In the genomic region with DNA sequence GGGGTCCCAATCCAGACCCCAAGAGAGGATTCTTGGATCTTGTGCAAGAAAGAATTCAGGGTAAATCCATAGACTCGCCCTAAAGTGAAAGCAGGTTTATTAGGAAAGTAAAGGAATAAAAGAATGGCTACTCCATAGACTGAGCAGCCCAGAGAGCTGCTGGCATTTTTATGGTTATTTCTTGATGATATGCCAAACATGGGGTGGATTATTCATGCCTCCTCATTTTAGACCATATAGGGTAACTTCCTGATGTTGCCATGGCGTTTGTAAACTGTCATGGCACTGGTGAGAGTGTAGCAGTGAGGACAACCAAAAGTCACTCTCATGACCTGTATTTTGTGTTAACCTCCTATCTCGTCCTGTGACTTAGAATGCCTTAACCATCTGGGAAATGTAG, we compare ENCODE assay signal across 16 cellular contexts.
A peak's percentile ranks its signal among the peaks of the same experiment; 100 is the strongest.
DNase-seq lines count a peak whose midpoint lies in the region; ATAC-seq and TF ChIP-seq lines count a peak whose summit lies in the region.
"Had no signal": no experiment of that assay in that cellular context is flagged by ENCODE, and none has a peak within 500 bp of the region (broad histone marks: within the 10 kb centered on the region; RNA-seq: fewer than 3 reads in every experiment).

No MANE protein-coding gene starts in this region.

- no peaks in the 10 kb centered on the region for H3K36me3 Mint-ChIP-seq in endodermal cell (ENCODE audit: low read depth)
- H3K36me3 Mint-ChIP-seq in neural progenitor cell: no peaks in the 10 kb centered on the region
- H3K36me3 Mint-ChIP-seq: CD8-positive, alpha-beta memory T cell had no signal

- H3K4me2 ChIP-seq in GM23248 (ENCODE audit: unreplicated experiment) (no peak overlapping the region), neural progenitor cell (peak overlapping the region; percentile 62), MM.1S (ENCODE audit: low read depth, low read length) (no peak overlapping the region)
- H3K4me2 ChIP-seq: BLaER1 had no signal

- H4K20me1 ChIP-seq in GM23248 (ENCODE audit: insufficient read depth): no peaks in the 10 kb centered on the region
- no peaks in the 10 kb centered on the region for H4K20me1 ChIP-seq in neural progenitor cell (ENCODE audit: low read depth)
- no peaks in the 10 kb centered on the region for H4K20me1 ChIP-seq in MM.1S (ENCODE audit: insufficient read depth, low read length)
- H4K20me1 ChIP-seq: BLaER1 had no signal

- CTCF ChIA-PET in RWPE1 (lab: Yijun Ruan, JAX): interaction anchor here (0.7 kb wide), 1 partner anchor 24 kb away, joined by 5 read pairs; no protein-coding TSS in a partner anchor

- H3K4me1 Mint-ChIP-seq in endodermal cell (peaks cover 26% of the 10 kb centered on the region), neural progenitor cell (peaks cover 11% of the 10 kb centered on the region)
- H3K4me1 Mint-ChIP-seq: CD8-positive, alpha-beta memory T cell had no signal

- POLR2A ChIA-PET in RWPE1 (lab: Yijun Ruan, JAX; ENCODE audit: low non-redundant PET): no interaction called here

- no peaks in the 10 kb centered on the region for H3K27me3 Mint-ChIP-seq in endodermal cell (ENCODE audit: insufficient read depth)
- H3K27me3 Mint-ChIP-seq in neural progenitor cell (ENCODE audit: insufficient read depth, low read depth): no peaks in the 10 kb centered on the region
- H3K27me3 Mint-ChIP-seq: CD8-positive, alpha-beta memory T cell had no signal

- H3F3A ChIP-seq in GM23248 (ENCODE audit: insufficient read depth) (no peaks in the 10 kb centered on the region), neural progenitor cell (ENCODE audit: low read depth) (peaks cover 22% of the 10 kb centered on the region), MM.1S (ENCODE audit: insufficient read depth, low read length) (no peaks in the 10 kb centered on the region)

- H3K9me3 Mint-ChIP-seq in endodermal cell: peaks cover 9% of the 10 kb centered on the region
- peaks cover 2% of the 10 kb centered on the region for H3K9me3 Mint-ChIP-seq in neural progenitor cell
- H3K9me3 Mint-ChIP-seq: CD8-positive, alpha-beta memory T cell had no signal

- 4 to 7% methylated on average over 3 of the region's 3 CpGs for WGBS in GM23248 (ENCODE audit: low coverage in 1 of 2, low lambda C conversion rate in 2 of 2, missing lambda C conversion rate in 2 of 2), 2 experiments
- WGBS in endodermal cell (ENCODE audit: insufficient coverage in 1 of 2, insufficient read length in 1 of 2), 2 experiments: 73 to 87% methylated on average over 2 to 3 of the region's 3 CpGs

- TF ChIP-seq CTCF in endodermal cell (conservative IDR thresholded peaks at IDR 0.05) (no peak), neural progenitor cell (IDR thresholded peaks at IDR 0.05) (no peak), RWPE1 (conservative IDR thresholded peaks at IDR 0.05; ENCODE audit: low read depth) (no peak), MM.1S (IDR thresholded peaks at IDR 0.05; ENCODE audit: low read length) (no peak)

- no peaks in the 10 kb centered on the region for H3K4me1 ChIP-seq in GM23248 (ENCODE audit: insufficient read depth)
- H3K4me1 ChIP-seq in HUES48 (ENCODE audit: control insufficient read depth, insufficient read depth, low read length): peaks cover 41% of the 10 kb centered on the region
- no peaks in the 10 kb centered on the region for H3K4me1 ChIP-seq in endodermal cell (ENCODE audit: control insufficient read depth, insufficient read depth, low read length)
- peaks cover 25% of the 10 kb centered on the region for H3K4me1 ChIP-seq in neural progenitor cell
- no peaks in the 10 kb centered on the region for H3K4me1 ChIP-seq in MM.1S (ENCODE audit: low read length)
- H3K4me1 ChIP-seq: BLaER1 had no signal

- H3K27me3 ChIP-seq in GM23248 (replicated peaks; ENCODE audit: insufficient read depth) (no peaks in the 10 kb centered on the region), HUES48 (ENCODE audit: control insufficient read depth, insufficient read depth, low read length) (no peaks in the 10 kb centered on the region), endodermal cell (ENCODE audit: control insufficient read depth, insufficient read depth, low read length, poor library complexity, severe bottlenecking) (no peaks in the 10 kb centered on the region), neural progenitor cell (no peaks in the 10 kb centered on the region), MM.1S (replicated peaks; ENCODE audit: insufficient read depth, low read length) (no peaks in the 10 kb centered on the region)
- H3K27me3 ChIP-seq: BLaER1, MG63 had no signal

- H3K27ac ChIP-seq in GM23248: no peak overlapping the region
- H3K27ac ChIP-seq in HUES48 (ENCODE audit: low read depth, low read length): peak overlapping the region; percentile 97
- peak overlapping the region; percentile 24 for H3K27ac ChIP-seq in endodermal cell (ENCODE audit: low read depth, low read length)
- peak overlapping the region; percentile 77 for H3K27ac ChIP-seq in neural progenitor cell
- no peak overlapping the region for H3K27ac ChIP-seq in RWPE1
- no peak overlapping the region for H3K27ac ChIP-seq in MM.1S (ENCODE audit: low read length)
- H3K27ac ChIP-seq: BLaER1 had no signal

- intact Hi-C loops in Right ventricle myocardium superior (cut with DNase I): no loop called here

- H3K9me3 ChIP-seq in GM23248 (ENCODE audit: low read depth): no peaks in the 10 kb centered on the region
- peaks cover 3% of the 10 kb centered on the region; the same call in 1 of the 2 replicates for H3K9me3 ChIP-seq in HUES48 (ENCODE audit: control insufficient read depth, insufficient read depth, low read length)
- peaks cover 9% of the 10 kb centered on the region for H3K9me3 ChIP-seq in endodermal cell (ENCODE audit: control insufficient read depth, low read length)
- H3K9me3 ChIP-seq in neural progenitor cell (ENCODE audit: low read depth): no peaks in the 10 kb centered on the region
- no peaks in the 10 kb centered on the region for H3K9me3 ChIP-seq in MM.1S (replicated peaks; ENCODE audit: insufficient read depth, low read length)
- H3K9me3 ChIP-seq: BLaER1, MG63 had no signal

- no peaks in the 10 kb centered on the region for H3K36me3 ChIP-seq in GM23248 (ENCODE audit: low read depth)
- no peaks in the 10 kb centered on the region for H3K36me3 ChIP-seq in HUES48 (ENCODE audit: control insufficient read depth, insufficient read depth, low read length)
- no peaks in the 10 kb centered on the region for H3K36me3 ChIP-seq in endodermal cell (ENCODE audit: control insufficient read depth, insufficient read depth, low read length)
- H3K36me3 ChIP-seq in neural progenitor cell: no peaks in the 10 kb centered on the region
- H3K36me3 ChIP-seq in MM.1S (replicated peaks; ENCODE audit: insufficient read depth, low read length): no peaks in the 10 kb centered on the region
- H3K36me3 ChIP-seq: BLaER1, MG63 had no signal

- ATAC-seq in Right ventricle myocardium superior (ENCODE audit: poor library complexity): no peak
- ATAC-seq: HCT116, Right ventricle myocardium inferior, SK-N-SH treated with all-trans-retinoic acid at 6 μM for 48 hours had no signal

- H3K4me3 Mint-ChIP-seq in endodermal cell (no peak overlapping the region), neural progenitor cell (no peak overlapping the region)
- H3K4me3 Mint-ChIP-seq: CD8-positive, alpha-beta memory T cell had no signal

- in situ Hi-C loops in GM23248 (cut with MboI): no loop called here

- H3K4me3 ChIP-seq in GM23248: no peak overlapping the region
- H3K4me3 ChIP-seq in HUES48 (ENCODE audit: low read depth, low read length): peak overlapping the region; percentile 25; the same call in 1 of the 2 replicates
- H3K4me3 ChIP-seq in endodermal cell (ENCODE audit: low read length): no peak overlapping the region
- H3K4me3 ChIP-seq in neural progenitor cell: no peak overlapping the region
- H3K4me3 ChIP-seq in MM.1S (ENCODE audit: low read length): no peak overlapping the region
- H3K4me3 ChIP-seq: BLaER1, MG63 had no signal

- H3K79me2 ChIP-seq in GM23248 (ENCODE audit: insufficient read depth) (no peaks in the 10 kb centered on the region), neural progenitor cell (ENCODE audit: low read depth) (peaks cover 14% of the 10 kb centered on the region), MM.1S (ENCODE audit: low read length) (no peaks in the 10 kb centered on the region)

- DNase-seq in GM23248: peak; percentile 10
- DNase-seq in endodermal cell: no peak
- no peak for DNase-seq in neural progenitor cell (ENCODE audit: low spot score)
- DNase-seq in RWPE1 (ENCODE audit: low spot score): no peak
- DNase-seq in MM.1S: no peak
- no peak for DNase-seq in Right ventricle myocardium superior
- DNase-seq: CD8-positive, alpha-beta memory T cell; KG1; MG63; NCI-H1105 treated with DMSO at 0.1 percent for 48 hours; NCI-H187 had no signal

- H3K9me2 ChIP-seq in GM23248 (ENCODE audit: insufficient read depth) (no peaks in the 10 kb centered on the region), MM.1S (replicated peaks; ENCODE audit: insufficient read depth, low read length) (no peaks in the 10 kb centered on the region)

- H2AFZ ChIP-seq in GM23248 (no peak overlapping the region), neural progenitor cell (replicated peaks) (no peak overlapping the region), MM.1S (ENCODE audit: low read length) (no peak overlapping the region)

- H3K9ac ChIP-seq in GM23248: no peak overlapping the region
- H3K9ac ChIP-seq in HUES48 (ENCODE audit: low read depth, low read length): peak overlapping the region; percentile 44; the same call in 1 of the 2 replicates
- no peak overlapping the region for H3K9ac ChIP-seq in endodermal cell (ENCODE audit: extremely low read depth, low read length, poor library complexity, severe bottlenecking)
- H3K9ac ChIP-seq in neural progenitor cell: no peak overlapping the region
- no peak overlapping the region for H3K9ac ChIP-seq in MM.1S (ENCODE audit: low read length)
- H3K9ac ChIP-seq: BLaER1 had no signal

- H3K27ac Mint-ChIP-seq in endodermal cell (peak overlapping the region; percentile 33), neural progenitor cell (no peak overlapping the region)

Comparison
In these comparisons a context has a peak if more than half of its experiments do, and no peak if none do; other contexts are left out.
1. H3K27ac ChIP-seq: peak in HUES48 (single experiment), endodermal cell (single experiment) and neural progenitor cell (single experiment); none in GM23248 (single experiment), RWPE1 (single experiment) and MM.1S (single experiment).